In genomic region chr17:78114831-78115723, GRCh38 we compare ENCODE assay signal across 9 cellular contexts. TPM values are rescaled to one million over a fixed set of nuclear protein-coding genes. Genes with fewer than 3 reads are reported as not detected.
DNase-seq lines count a peak whose midpoint lies in the region; ATAC-seq and TF ChIP-seq lines count a peak whose summit lies in the region.
"Had no signal": no experiment of that assay in that cellular context is flagged by ENCODE, and none has a peak within 500 bp of the region (broad histone marks: within the 10 kb centered on the region; RNA-seq: fewer than 3 reads in every experiment).

No MANE protein-coding gene starts in this region.

- H3K9me3 ChIP-seq in neutrophil = no peaks in the 10 kb centered on the region
- no peaks in the 10 kb centered on the region for H3K9me3 ChIP-seq in OCI-LY7 (ENCODE audit: low read length)
- H3K9me3 ChIP-seq: ascending aorta, psoas muscle had no signal

- BruUV-seq in OCI-LY7 (replicated peaks; lab: Mats Ljungman, UMichigan) = no TSS peak

- no peak for TF ChIP-seq CTCF in chondrocyte (IDR thresholded peaks at IDR 0.05)
- TF ChIP-seq CTCF in neutrophil (IDR thresholded peaks at IDR 0.05) = no peak
- TF ChIP-seq CTCF in OCI-LY7 (conservative IDR thresholded peaks at IDR 0.05; ENCODE audit: low read length) = no peak

- H3K9me2 ChIP-seq in OCI-LY7 (ENCODE audit: insufficient read depth, low read length) = no peaks in the 10 kb centered on the region

- H3K9me3 Mint-ChIP-seq in chondrocyte (ENCODE audit: low read depth) = no peaks in the 10 kb centered on the region

- H3K4me1 Mint-ChIP-seq in chondrocyte (ENCODE audit: low read depth) = peaks cover 9% of the 10 kb centered on the region

- H3K79me2 ChIP-seq in OCI-LY7 (ENCODE audit: insufficient read depth, low read depth, low read length) = no peaks in the 10 kb centered on the region

- CTCF ChIA-PET in OCI-LY7 (lab: Charles Lee; ENCODE audit: unreplicated experiment) = no interaction called here

- no peaks in the 10 kb centered on the region for H4K20me1 ChIP-seq in OCI-LY7 (ENCODE audit: insufficient read depth, low read length)

- no peaks in the 10 kb centered on the region for H3K36me3 Mint-ChIP-seq in chondrocyte (ENCODE audit: low read depth)

- H3K36me3 ChIP-seq in H7 (replicated peaks; ENCODE audit: control insufficient read depth, insufficient read depth, low read length) = no peaks in the 10 kb centered on the region; the same call in 1 of the 2 replicates
- peaks cover 87% of the 10 kb centered on the region for H3K36me3 ChIP-seq in neutrophil
- peaks cover 50% of the 10 kb centered on the region for H3K36me3 ChIP-seq in OCI-LY7 (ENCODE audit: insufficient read depth, low read length)

- H3K4me3 ChIP-seq in H7 (ENCODE audit: insufficient read depth, low read depth, low read length) (no peak overlapping the region), neutrophil (ENCODE audit: low read depth in 1 of 2, low read length in 1 of 2) (no peak overlapping the region), OCI-LY7 (ENCODE audit: low read depth, low read length, poor library complexity, severe bottlenecking) (no peak overlapping the region)
- H3K4me3 ChIP-seq: ascending aorta, psoas muscle had no signal

- no peak overlapping the region for H3K4me3 Mint-ChIP-seq in chondrocyte (ENCODE audit: unreplicated experiment)

- H3K27ac ChIP-seq in neutrophil (peak overlapping the region; percentile 83), OCI-LY7 (ENCODE audit: low read depth, low read length, poor library complexity, severe bottlenecking) (no peak overlapping the region)
- H3K27ac ChIP-seq: ascending aorta, epithelial cell of prostate, psoas muscle had no signal

- intact Hi-C loops in OCI-LY7 (cut with micrococcal nuclease; ENCODE audit: unreplicated experiment) = no loop called here

- no peak overlapping the region for H3K4me2 ChIP-seq in OCI-LY7 (ENCODE audit: low read length)

- H3K27me3 Mint-ChIP-seq in chondrocyte (ENCODE audit: low read depth) = no peaks in the 10 kb centered on the region

- ATAC-seq in HG03196 (IDR thresholded peaks at IDR 0.05; ENCODE audit: unreplicated experiment) = no peak
- ATAC-seq: psoas muscle had no signal

- H3K27me3 ChIP-seq in H7 (ENCODE audit: control insufficient read depth, insufficient read depth, low read length) (no peaks in the 10 kb centered on the region), neutrophil (no peaks in the 10 kb centered on the region)
- H3K27me3 ChIP-seq: ascending aorta had no signal

- H2AFZ ChIP-seq in OCI-LY7 (ENCODE audit: low read length) = no peak overlapping the region

- DNase-seq in H7 (peak; percentile 60), chondrocyte (ENCODE audit: low spot score) (peak; percentile 78), AG08396 (ENCODE audit: low spot score) (no peak), OCI-LY7 (ENCODE audit: low spot score) (no peak)

- H3K27ac Mint-ChIP-seq in chondrocyte (ENCODE audit: unreplicated experiment) = no peak overlapping the region

- POLR2A ChIA-PET in OCI-LY7 (lab: Charles Lee) = interaction anchor here (0.7 to 1.1 kb wide), 3 partner anchors 15 to 72 kb away, joined by 3 to 4 read pairs (median 3); partner anchors contain the start of genes TK1 and TMC8

- H3K4me1 ChIP-seq in neutrophil (ENCODE audit: control insufficient read depth in 1 of 2, insufficient read depth in 1 of 2, low read depth in 1 of 2, low read length in 1 of 2) (peaks cover 34 to 42% of the 10 kb centered on the region in 2 experiments), OCI-LY7 (ENCODE audit: insufficient read depth, low read length, poor library complexity, severe bottlenecking) (no peaks in the 10 kb centered on the region)

RNA-seq across cellular contexts. Expression of gene TMC6, which starts 13.5 kb away (rescaled TPM):
- total RNA-seq in H7 (2014; rRNA removed; shearing (Covaris generic)) = 77.1 and 82.2 TPM in 2 replicates
- total RNA-seq in chondrocyte = 12.4 to 19.6 TPM (median 17.5 TPM) in 3 replicates
- 94.0 and 124 TPM in 2 replicates for total RNA-seq in OCI-LY7 (2014; rRNA removed; shearing (Covaris generic))
- 234 and 258 TPM in 2 replicates for total RNA-seq in OCI-LY7 (2022)

RNA-seq across cellular contexts. Expression of gene TMC8, which starts 15.5 kb away (rescaled TPM):
- total RNA-seq in H7 (2014; rRNA removed; shearing (Covaris generic)) = 0.67 and 3.3 TPM in 2 replicates
- total RNA-seq in chondrocyte (0.40 to 0.97 TPM in 2 of 3 replicates, not detected in the other), OCI-LY7 (2022) (219 and 236 TPM in 2 replicates)
- 54.6 and 83.8 TPM in 2 replicates for total RNA-seq in OCI-LY7 (2014; rRNA removed; shearing (Covaris generic))

RNA-seq across cellular contexts. Expression of gene C17orf99, which starts 31.1 kb away (rescaled TPM):
- total RNA-seq in H7 (2014; rRNA removed; shearing (Covaris generic)) = not detected in 2 replicates
- total RNA-seq in chondrocyte (not detected in 3 replicates), OCI-LY7 (2022) (1.1 TPM in 2 replicates)
- total RNA-seq in OCI-LY7 (2014; rRNA removed; shearing (Covaris generic)) = not detected in 2 replicates
- total RNA-seq: ascending aorta, psoas muscle had no signal

RNA-seq across cellular contexts. Expression of gene SYNGR2, which starts 53.3 kb away (rescaled TPM):
- 24.4 and 24.5 TPM in 2 replicates for total RNA-seq in H7 (2014; rRNA removed; shearing (Covaris generic))
- total RNA-seq in chondrocyte (35.1 to 57.6 TPM (median 52.3 TPM) in 3 replicates), OCI-LY7 (2022) (44.9 and 45.5 TPM in 2 replicates)
- total RNA-seq in OCI-LY7 (2014; rRNA removed; shearing (Covaris generic)) = 21.3 and 35.4 TPM in 2 replicates

Comparison
In these comparisons a context has a peak if more than half of its experiments do, and no peak if none do; other contexts are left out.
1. DNase-seq: peak in H7 (single experiment) and chondrocyte (single experiment); none in AG08396 (single experiment) and OCI-LY7 (single experiment).
2. RNA of gene TMC8, which starts 15.5 kb away (total RNA-seq): 54.6 to 236 TPM in OCI-LY7; 0.67 to 3.3 TPM in H7 and 0.40 to 0.97 TPM in chondrocyte; every median in the first group is over 10 times any median in the second.